8 cellular contexts compared by ENCODE assay signal in the genomic region with DNA sequence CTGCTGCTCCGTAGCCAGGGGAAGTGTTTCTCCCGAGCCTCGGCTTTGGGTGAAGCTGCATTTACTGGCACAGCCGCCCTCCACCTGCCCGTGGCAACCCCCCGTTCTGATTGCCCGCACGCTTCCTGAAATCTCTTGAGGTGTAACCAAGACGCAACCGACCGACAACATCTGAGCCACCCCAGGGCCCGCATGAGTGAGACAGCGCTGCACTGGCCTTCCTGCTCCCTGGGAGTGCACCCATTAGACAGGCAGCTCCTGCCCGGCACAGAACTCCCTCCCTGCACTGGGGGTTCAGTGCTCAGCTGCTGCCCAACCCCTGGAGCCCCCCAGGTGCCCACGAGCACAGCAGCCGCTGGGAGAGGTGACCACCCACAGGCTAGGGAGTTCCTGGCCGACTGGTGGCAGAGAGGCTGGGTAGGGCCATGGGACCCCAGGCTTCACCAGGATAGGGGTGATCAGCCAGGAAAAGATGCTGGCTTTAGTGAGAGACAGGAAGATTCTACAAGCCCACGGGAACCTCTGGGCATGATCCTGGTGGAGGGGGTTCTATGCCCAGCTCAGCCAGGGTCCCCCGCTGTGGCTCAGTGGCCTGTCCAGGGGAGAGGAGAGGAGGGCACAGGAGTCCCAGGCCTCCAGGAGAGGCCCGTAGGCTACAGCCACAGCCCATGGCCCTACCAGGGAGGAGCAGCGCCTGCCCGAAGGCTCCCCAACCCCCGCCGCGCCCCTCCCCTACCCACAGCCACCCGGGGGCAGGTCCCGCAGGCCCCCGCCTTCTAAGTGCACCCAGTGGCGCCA. TPM values are rescaled to one million over a fixed set of nuclear protein-coding genes. Genes with fewer than 3 reads are reported as not detected.
DNase-seq lines count a peak whose midpoint lies in the region; ATAC-seq and TF ChIP-seq lines count a peak whose summit lies in the region.

No MANE protein-coding gene starts in this region.

- ATAC-seq in left lung (peak; percentile 19), HG03159 (IDR thresholded peaks at IDR 0.05; ENCODE audit: unreplicated experiment) (no peak)
- ATAC-seq in CD4-positive, alpha-beta T cell (ENCODE audit: poor library complexity): no peak

- no peaks in the 10 kb centered on the region for H3K36me3 Mint-ChIP-seq in activated CD4-positive, alpha-beta T cell treated with anti-CD3 and anti-CD28 coated beads, Interleukin-2, amount 10 ng/mL, durations not matched to agents 7 days and 5 days (ENCODE audit: low read depth)
- no peaks in the 10 kb centered on the region for H3K36me3 Mint-ChIP-seq in CD4-positive, alpha-beta T cell (ENCODE audit: low read depth)

- peak overlapping the region; percentile 0 for H3K27ac Mint-ChIP-seq in activated CD4-positive, alpha-beta T cell treated with anti-CD3 and anti-CD28 coated beads, Interleukin-2, amount 10 ng/mL, durations not matched to agents 7 days and 5 days
- no peak overlapping the region for H3K27ac Mint-ChIP-seq in CD4-positive, alpha-beta T cell

- H3K9me3 Mint-ChIP-seq in activated CD4-positive, alpha-beta T cell treated with anti-CD3 and anti-CD28 coated beads, Interleukin-2, amount 10 ng/mL, durations not matched to agents 7 days and 5 days: no peaks in the 10 kb centered on the region
- no peaks in the 10 kb centered on the region for H3K9me3 Mint-ChIP-seq in CD4-positive, alpha-beta T cell

- H3K4me3 Mint-ChIP-seq in activated CD4-positive, alpha-beta T cell treated with anti-CD3 and anti-CD28 coated beads, Interleukin-2, amount 10 ng/mL, durations not matched to agents 7 days and 5 days: peak overlapping the region; percentile 9
- H3K4me3 Mint-ChIP-seq in CD4-positive, alpha-beta T cell: no peak overlapping the region

- H3K9me3 ChIP-seq in left lung (no peaks in the 10 kb centered on the region), thyroid gland (no peaks in the 10 kb centered on the region)
- no peaks in the 10 kb centered on the region for H3K9me3 ChIP-seq in CD4-positive, alpha-beta T cell (ENCODE audit: control insufficient read depth, low read length)

- POLR2A ChIA-PET in activated CD4-positive, alpha-beta T cell treated with anti-CD3 and anti-CD28 coated beads, Interleukin-2, amount 10 ng/mL, durations not matched to agents 7 days and 5 days (lab: Charles Lee): no interaction called here
- POLR2A ChIA-PET in CD4-positive, alpha-beta T cell (lab: Charles Lee): no interaction called here

- H3K27me3 Mint-ChIP-seq in activated CD4-positive, alpha-beta T cell treated with anti-CD3 and anti-CD28 coated beads, Interleukin-2, amount 10 ng/mL, durations not matched to agents 7 days and 5 days: peaks cover 20% of the 10 kb centered on the region
- peaks cover 31% of the 10 kb centered on the region for H3K27me3 Mint-ChIP-seq in CD4-positive, alpha-beta T cell

- peaks cover 12% of the 10 kb centered on the region for H3K4me1 Mint-ChIP-seq in activated CD4-positive, alpha-beta T cell treated with anti-CD3 and anti-CD28 coated beads, Interleukin-2, amount 10 ng/mL, durations not matched to agents 7 days and 5 days
- no peaks in the 10 kb centered on the region for H3K4me1 Mint-ChIP-seq in CD4-positive, alpha-beta T cell (ENCODE audit: low read depth)

- TF ChIP-seq CTCF in left lung (IDR thresholded peaks at IDR 0.05): no peak
- no peak for TF ChIP-seq CTCF in thyroid gland (IDR thresholded peaks at IDR 0.05)
- TF ChIP-seq CTCF in CD4-positive, alpha-beta T cell (IDR thresholded peaks at IDR 0.05): no peak

- CTCF ChIA-PET in activated CD4-positive, alpha-beta T cell treated with anti-CD3 and anti-CD28 coated beads, Interleukin-2, amount 10 ng/mL, durations not matched to agents 7 days and 5 days (lab: Charles Lee): interaction anchor here (5.4 kb wide), 1 partner anchor 17 kb away, joined by 38 read pairs; no protein-coding TSS in a partner anchor
- CTCF ChIA-PET in CD4-positive, alpha-beta T cell (lab: Charles Lee): no interaction called here

- H3K4me1 ChIP-seq in left lung (peaks cover 38 to 56% of the 10 kb centered on the region in 2 donors), thyroid gland (peaks cover 61 to 63% of the 10 kb centered on the region in 2 donors)

- peak overlapping the region; percentile 82 to 85 for H3K27ac ChIP-seq in left lung
- peak overlapping the region; percentile 82 to 91 (median 84) for H3K27ac ChIP-seq in thyroid gland
- H3K27ac ChIP-seq in CD4-positive, alpha-beta T cell (ENCODE audit: low read depth, low read length): no peak overlapping the region

- 22 to 58% methylated on average over 11 to 12 of the region's 29 CpGs for WGBS in thyroid gland, 2 donors

- no peak for DNase-seq in activated CD4-positive, alpha-beta T cell treated with anti-CD3 and anti-CD28 coated beads, Interleukin-2, amount 10 ng/mL, durations not matched to agents 7 days and 5 days
- no peak for DNase-seq in activated CD4-positive, alpha-beta T cell treated with anti-CD3 and anti-CD28 coated beads, Interleukin-2, amount 50 U/mL, for 4 hours
- DNase-seq in astrocyte of the hippocampus (ENCODE audit: low read depth, low spot score): peak; percentile 30
- no peak for DNase-seq in left lung
- peak; percentile 70 to 74 for DNase-seq in thyroid gland
- no peak for DNase-seq in NCI-H128 (lab: John Stamatoyannopoulos, UW; ENCODE audit: unreplicated experiment)
- DNase-seq in CD4-positive, alpha-beta T cell: no peak

- no peak for TF ChIP-seq POLR2A in thyroid gland (IDR thresholded peaks at IDR 0.05)

- H3K27me3 ChIP-seq in left lung (peaks cover 0 to 24% of the 10 kb centered on the region in 2 donors), thyroid gland (no peaks in the 10 kb centered on the region)
- H3K27me3 ChIP-seq in CD4-positive, alpha-beta T cell (ENCODE audit: control insufficient read depth, insufficient read depth, low read length): peaks cover 38% of the 10 kb centered on the region

- intact Hi-C loops in left lung (cut with DNase I) (no loop called here), thyroid gland (cut with DNase I) (no loop called here)
- intact Hi-C loops in CD4-positive, alpha-beta T cell (cut with DNase I, micrococcal nuclease): no loop called here

- peaks cover 0 to 34% of the 10 kb centered on the region in 2 donors for H3K36me3 ChIP-seq in left lung
- H3K36me3 ChIP-seq in thyroid gland: peaks cover 22 to 25% of the 10 kb centered on the region in 2 donors

- peak overlapping the region; percentile 5 to 29 for H3K4me3 ChIP-seq in left lung
- peak overlapping the region in 1 of 3 donors; percentile 16 for H3K4me3 ChIP-seq in thyroid gland (replicated peaks in 1 of 3)

RNA-seq across cellular contexts. Expression of gene PLXNB2, which starts 14.6 kb away (rescaled TPM):
- 10 to 100 TPM; 10.7 to 11.1 TPM for total RNA-seq in activated CD4-positive, alpha-beta T cell treated with anti-CD3 and anti-CD28 coated beads, Interleukin-2, amount 10 ng/mL, durations not matched to agents 7 days and 5 days
- total RNA-seq in left lung (100 to 1,000 TPM; 237 to 391 TPM), thyroid gland (100 to 1,000 TPM; 143 to 266 (median 215) TPM)
- 1 to 10 TPM; 2.8 to 3.9 TPM for total RNA-seq in CD4-positive, alpha-beta T cell

RNA-seq across cellular contexts. Expression of gene MAPK11, which starts 22.7 kb away (rescaled TPM):
- 10 to 100 TPM; 10.7 to 12.6 TPM for total RNA-seq in activated CD4-positive, alpha-beta T cell treated with anti-CD3 and anti-CD28 coated beads, Interleukin-2, amount 10 ng/mL, durations not matched to agents 7 days and 5 days
- total RNA-seq in left lung (10 to 100 TPM; 10.3 to 15.1 TPM), thyroid gland (1 to 10 TPM; 2.8 to 4.7 (median 4.0) TPM)
- 1 to 10 TPM; 4.2 to 4.9 TPM for total RNA-seq in CD4-positive, alpha-beta T cell

RNA-seq across cellular contexts. Expression of gene MAPK12, which starts 31.4 kb away (rescaled TPM):
- total RNA-seq in activated CD4-positive, alpha-beta T cell treated with anti-CD3 and anti-CD28 coated beads, Interleukin-2, amount 10 ng/mL, durations not matched to agents 7 days and 5 days: 1 to 10 TPM; 2.9 TPM
- total RNA-seq in left lung (10 to 100 TPM; 11.6 to 14.6 TPM), thyroid gland (1 to 10 TPM; 3.1 to 5.1 (median 3.7) TPM)
- 1 to 10 TPM; 1.2 to 1.3 TPM for total RNA-seq in CD4-positive, alpha-beta T cell

RNA-seq across cellular contexts. Expression of gene DENND6B, which starts 34.0 kb away (rescaled TPM):
- total RNA-seq in activated CD4-positive, alpha-beta T cell treated with anti-CD3 and anti-CD28 coated beads, Interleukin-2, amount 10 ng/mL, durations not matched to agents 7 days and 5 days: 1 to 10 TPM; 3.1 to 3.6 TPM
- total RNA-seq in left lung: 1 to 10 TPM; 7.3 to 8.2 TPM
- total RNA-seq in thyroid gland: 10 to 100 TPM in 2 of 4 donors, 1 to 10 TPM in 2; 4.3 to 14.3 (median 9.3) TPM
- 1 to 10 TPM; 1.8 to 1.9 TPM for total RNA-seq in CD4-positive, alpha-beta T cell

RNA-seq across cellular contexts. Expression of gene HDAC10, which starts 41.8 kb away (rescaled TPM):
- 10 to 100 TPM; 68.3 to 93.6 TPM for total RNA-seq in activated CD4-positive, alpha-beta T cell treated with anti-CD3 and anti-CD28 coated beads, Interleukin-2, amount 10 ng/mL, durations not matched to agents 7 days and 5 days
- total RNA-seq in left lung (10 to 100 TPM; 39.1 to 42.2 TPM), thyroid gland (10 to 100 TPM; 31.4 to 42.7 (median 32.5) TPM)
- total RNA-seq in CD4-positive, alpha-beta T cell: 10 to 100 TPM; 87.3 to 88.7 TPM

Comparison
In these comparisons a context has a peak if more than half of its experiments do, and no peak if none do; other contexts are left out.
1. DNase-seq: peak in astrocyte of the hippocampus (single experiment) and thyroid gland (2 of 2); none in activated CD4-positive, alpha-beta T cell treated with anti-CD3 and anti-CD28 coated beads, Interleukin-2, amount 10 ng/mL, durations not matched to agents 7 days and 5 days (single experiment), activated CD4-positive, alpha-beta T cell treated with anti-CD3 and anti-CD28 coated beads, Interleukin-2, amount 50 U/mL, for 4 hours (0 of 2), left lung (0 of 2), NCI-H128 (single experiment) and CD4-positive, alpha-beta T cell (0 of 10).
2. RNA of gene PLXNB2, which starts 14.6 kb away (total RNA-seq): 237 to 391 TPM in left lung and 143 to 266 TPM in thyroid gland; 10.7 to 11.1 TPM in activated CD4-positive, alpha-beta T cell treated with anti-CD3 and anti-CD28 coated beads, Interleukin-2, amount 10 ng/mL, durations not matched to agents 7 days and 5 days and 2.8 to 3.9 TPM in CD4-positive, alpha-beta T cell; every median in the first group is over 10 times any median in the second.